ENCODE assay signal across 8 cellular contexts in the genomic region with DNA sequence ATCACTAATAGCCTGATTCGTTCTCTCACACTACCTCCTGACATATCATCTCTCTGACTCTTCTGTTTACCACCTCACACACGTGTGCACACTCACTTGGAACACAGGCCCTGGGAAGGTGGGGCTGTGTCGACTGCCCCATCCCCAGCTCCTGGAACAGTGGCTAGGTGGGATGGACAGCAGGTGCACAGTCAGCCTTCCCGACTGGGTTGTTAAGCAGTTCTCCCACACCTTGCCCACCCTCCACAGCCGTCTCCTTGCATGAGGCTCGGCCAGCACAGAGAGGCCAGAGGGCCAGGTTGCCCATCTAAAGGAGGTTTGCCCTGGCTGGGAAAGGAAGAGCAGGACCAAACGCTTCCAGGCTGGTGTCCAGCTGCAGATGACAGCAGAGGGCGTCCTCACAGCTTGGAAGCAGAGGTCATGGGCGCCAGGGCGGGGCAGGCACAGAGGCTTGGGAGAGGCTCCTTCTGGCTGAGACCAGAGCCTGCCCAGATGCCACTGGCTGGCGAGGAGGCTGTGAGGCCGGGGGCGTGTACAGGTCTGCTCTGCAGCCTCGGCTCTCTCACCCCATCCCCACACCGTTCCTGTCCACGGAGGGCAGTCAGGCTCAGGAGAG.
A peak's percentile ranks its signal among the peaks of the same experiment; 100 is the strongest.
DNase-seq lines count a peak whose midpoint lies in the region; ATAC-seq and TF ChIP-seq lines count a peak whose summit lies in the region.

No MANE protein-coding gene starts in this region.

- intact Hi-C loops in left ventricle myocardium superior (cut with micrococcal nuclease) = no loop called here

- ATAC-seq in left ventricle myocardium superior = peak; percentile 69
- no peak for ATAC-seq in GM21528 (IDR thresholded peaks at IDR 0.05; ENCODE audit: low FRiP score, unreplicated experiment)
- no peak for ATAC-seq in HG02852 (IDR thresholded peaks at IDR 0.05; ENCODE audit: unreplicated experiment)

- TF ChIP-seq CTCF in WERI-Rb-1 (IDR thresholded peaks at IDR 0.05; ENCODE audit: low read depth, low read length) = peak; percentile 89

- H3K9me3 ChIP-seq in WERI-Rb-1 (ENCODE audit: severe bottlenecking) (no peaks in the 10 kb centered on the region), skeletal muscle satellite cell (replicated peaks; ENCODE audit: low read length) (no peaks in the 10 kb centered on the region)

- peak overlapping the region; percentile 71 for H3K4me2 ChIP-seq in skeletal muscle satellite cell (ENCODE audit: low read length)

- no peaks in the 10 kb centered on the region for H3K27me3 ChIP-seq in WERI-Rb-1 (ENCODE audit: insufficient read depth, low read depth, severe bottlenecking)
- peaks cover 9% of the 10 kb centered on the region for H3K27me3 ChIP-seq in skeletal muscle satellite cell (ENCODE audit: control insufficient read depth, insufficient read depth, low read length)

- H3K4me3 ChIP-seq in WERI-Rb-1 (ENCODE audit: low read depth, low read length) (no peak overlapping the region), skeletal muscle satellite cell (ENCODE audit: low read length) (peak overlapping the region; percentile 43)

- H3K36me3 ChIP-seq in WERI-Rb-1 (peaks cover 11% of the 10 kb centered on the region; the same call in 1 of the 2 replicates), skeletal muscle satellite cell (ENCODE audit: insufficient read depth, low read length) (no peaks in the 10 kb centered on the region)

- no peak overlapping the region for H3K27ac ChIP-seq in WERI-Rb-1

- H3K9ac ChIP-seq in skeletal muscle satellite cell (ENCODE audit: low read depth, low read length) = no peak overlapping the region

- H3K4me1 ChIP-seq in skeletal muscle satellite cell (ENCODE audit: control insufficient read depth, insufficient read depth, low read length) = peaks cover 3% of the 10 kb centered on the region

- peak; percentile 11 to 12 for DNase-seq in activated CD4-positive, alpha-beta T cell treated with anti-CD3 and anti-CD28 coated beads, Interleukin-2, amount 50 U/mL, for 48 hours
- DNase-seq in activated CD4-positive, alpha-beta T cell treated with anti-CD3 and anti-CD28 coated beads for 4 hours = no peak
- DNase-seq in WERI-Rb-1 (peak; percentile 87), left ventricle myocardium superior (peak; percentile 77), NCI-H774 (lab: John Stamatoyannopoulos, UW) (no peak)

Comparison
In these comparisons a context has a peak if more than half of its experiments do, and no peak if none do; other contexts are left out.
1. DNase-seq: peak in activated CD4-positive, alpha-beta T cell treated with anti-CD3 and anti-CD28 coated beads, Interleukin-2, amount 50 U/mL, for 48 hours (2 of 2), WERI-Rb-1 (single experiment) and left ventricle myocardium superior (single experiment); none in activated CD4-positive, alpha-beta T cell treated with anti-CD3 and anti-CD28 coated beads for 4 hours (0 of 2) and NCI-H774 (single experiment).